ENCODE assay signal across 1 cellular context in the genomic region with DNA sequence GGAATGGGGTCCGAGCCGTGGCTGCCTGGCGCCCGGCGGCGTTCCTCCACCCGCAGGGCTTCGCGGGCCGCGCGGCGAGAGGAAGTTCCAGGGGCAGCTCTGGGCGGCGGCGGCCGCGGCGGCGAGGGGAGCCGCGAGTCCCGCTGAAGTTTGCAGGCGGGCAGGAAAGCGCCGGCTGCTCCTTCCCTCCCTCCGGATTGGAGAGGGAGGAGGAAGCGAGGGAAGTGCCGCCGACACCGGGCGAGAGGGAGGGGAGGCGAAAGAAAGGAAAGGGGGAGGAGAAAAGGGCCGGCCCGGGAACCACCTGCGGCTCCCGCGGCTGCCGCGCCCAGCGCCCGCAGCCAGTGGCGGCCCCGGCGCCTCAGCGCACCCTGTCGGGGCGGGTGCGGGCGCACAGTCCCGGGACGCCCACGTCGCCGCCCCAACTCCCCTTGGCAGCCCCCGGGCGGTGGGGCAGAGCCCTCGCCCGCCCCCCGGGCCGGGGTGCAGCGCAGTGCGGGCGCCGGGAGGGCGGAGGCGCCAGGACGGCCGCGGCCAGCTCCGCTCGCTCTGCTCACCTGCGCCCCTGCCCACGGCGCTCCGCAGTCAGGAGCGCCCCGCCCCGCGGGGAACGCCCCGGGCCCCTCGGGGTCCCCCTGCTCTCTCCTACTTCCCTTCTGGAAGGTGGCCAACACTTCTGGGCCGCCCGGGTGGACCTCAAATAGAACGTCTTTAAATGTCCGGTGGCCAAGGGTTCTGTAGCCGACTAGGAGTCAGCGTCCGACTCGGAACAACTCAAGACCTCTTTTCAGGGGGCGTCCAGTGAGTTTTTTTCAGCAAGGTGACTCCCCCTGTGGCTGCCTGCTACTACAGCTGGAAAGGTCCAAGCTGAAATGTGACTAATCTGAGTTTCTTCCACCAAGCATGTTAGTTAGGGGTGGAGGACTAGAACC.
TF ChIP-seq lines count a peak whose summit lies in the region.

No MANE protein-coding gene starts in this region.

TF ChIP-seq in HepG2, 621 proteins besides CTCF, POLR2A, EP300 and RAD21 (continued from another document and continues in another):
- TF ChIP-seq, protein P1, sequence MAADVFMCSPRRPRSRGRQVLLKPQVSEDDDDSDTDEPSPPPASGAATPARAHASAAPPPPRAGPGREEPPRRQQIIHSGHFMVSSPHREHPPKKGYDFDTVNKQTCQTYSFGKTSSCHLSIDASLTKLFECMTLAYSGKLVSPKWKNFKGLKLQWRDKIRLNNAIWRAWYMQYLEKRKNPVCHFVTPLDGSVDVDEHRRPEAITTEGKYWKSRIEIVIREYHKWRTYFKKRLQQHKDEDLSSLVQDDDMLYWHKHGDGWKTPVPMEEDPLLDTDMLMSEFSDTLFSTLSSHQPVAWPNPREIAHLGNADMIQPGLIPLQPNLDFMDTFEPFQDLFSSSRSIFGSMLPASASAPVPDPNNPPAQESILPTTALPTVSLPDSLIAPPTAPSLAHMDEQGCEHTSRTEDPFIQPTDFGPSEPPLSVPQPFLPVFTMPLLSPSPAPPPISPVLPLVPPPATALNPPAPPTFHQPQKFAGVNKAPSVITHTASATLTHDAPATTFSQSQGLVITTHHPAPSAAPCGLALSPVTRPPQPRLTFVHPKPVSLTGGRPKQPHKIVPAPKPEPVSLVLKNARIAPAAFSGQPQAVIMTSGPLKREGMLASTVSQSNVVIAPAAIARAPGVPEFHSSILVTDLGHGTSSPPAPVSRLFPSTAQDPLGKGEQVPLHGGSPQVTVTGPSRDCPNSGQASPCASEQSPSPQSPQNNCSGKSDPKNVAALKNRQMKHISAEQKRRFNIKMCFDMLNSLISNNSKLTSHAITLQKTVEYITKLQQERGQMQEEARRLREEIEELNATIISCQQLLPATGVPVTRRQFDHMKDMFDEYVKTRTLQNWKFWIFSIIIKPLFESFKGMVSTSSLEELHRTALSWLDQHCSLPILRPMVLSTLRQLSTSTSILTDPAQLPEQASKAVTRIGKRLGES (CRISPR knock-in tag; IDR thresholded peaks at IDR 0.05; ENCODE audit: borderline replicate concordance) = no peak
- TF ChIP-seq ZNF768 (CRISPR knock-in tag; IDR thresholded peaks at IDR 0.05) (peak; percentile 35; the same call in 1 of the 2 replicates), ZMYM3 (CRISPR knock-in tag; IDR thresholded peaks at IDR 0.05) (no peak), ZNF546 (CRISPR knock-in tag; conservative IDR thresholded peaks at IDR 0.05) (no peak; the same call in 1 of the 2 replicates), U2AF2 (IDR thresholded peaks at IDR 0.05; ENCODE audit: low read depth, low read length) (0 out of 2 replicates have a peak, but pooled peaks have one; percentile 45), STAG1 (CRISPR knock-in tag; IDR thresholded peaks at IDR 0.05) (no peak), TCF7L2 (IDR thresholded peaks at IDR 0.05; ENCODE audit: low read depth, low read length) (no peak), TAF1 (CRISPR knock-in tag; IDR thresholded peaks at IDR 0.05) (peak; percentile 26), PAF1 (CRISPR knock-in tag; IDR thresholded peaks at IDR 0.05) (no peak), HOXA3 (CRISPR knock-in tag; IDR thresholded peaks at IDR 0.05) (no peak), RBFOX2 (IDR thresholded peaks at IDR 0.05; ENCODE audit: low read depth, low read length) (peak; percentile 11; the same call in 1 of the 2 replicates), MYNN (CRISPR knock-in tag; IDR thresholded peaks at IDR 0.05; ENCODE audit: low read depth) (no peak), BORCS8-MEF2B (CRISPR knock-in tag; IDR thresholded peaks at IDR 0.05) (no peak), ZFP82 (CRISPR knock-in tag; IDR thresholded peaks at IDR 0.05; ENCODE audit: borderline replicate concordance) (no peak), ELF3 (CRISPR knock-in tag; IDR thresholded peaks at IDR 0.05) (peak; percentile 51), KLF13 (CRISPR knock-in tag; IDR thresholded peaks at IDR 0.05) (no peak), RARG (CRISPR knock-in tag; IDR thresholded peaks at IDR 0.05; ENCODE audit: low read depth) (no peak), SP5 (CRISPR knock-in tag; IDR thresholded peaks at IDR 0.05; ENCODE audit: borderline replicate concordance, low read depth) (peak; percentile 7; the same call in 1 of the 2 replicates), KDM1A (CRISPR knock-in tag; IDR thresholded peaks at IDR 0.05) (no peak), HES4 (CRISPR knock-in tag; IDR thresholded peaks at IDR 0.05; ENCODE audit: borderline replicate concordance) (peak; percentile 19; the same call in 1 of the 2 replicates), ZNF501 (CRISPR knock-in tag; IDR thresholded peaks at IDR 0.05) (0 out of 2 replicates have a peak, but pooled peaks have one; percentile 33), ZNF7 (CRISPR knock-in tag; IDR thresholded peaks at IDR 0.05) (no peak), PRPF4 (IDR thresholded peaks at IDR 0.05; ENCODE audit: low read depth, low read length, poor library complexity, severe bottlenecking) (no peak), NKX3-1 (CRISPR knock-in tag; IDR thresholded peaks at IDR 0.05) (no peak), ZSCAN20 (CRISPR knock-in tag; IDR thresholded peaks at IDR 0.05; ENCODE audit: borderline replicate concordance) (peak; percentile 43; the same call in 1 of the 2 replicates), FOXA1 (IDR thresholded peaks at IDR 0.05) (no peak), FOXA1 (CRISPR knock-in tag; IDR thresholded peaks at IDR 0.05) (no peak), ZNF235 (CRISPR knock-in tag; IDR thresholded peaks at IDR 0.05; ENCODE audit: borderline replicate concordance) (no peak), MEF2D (CRISPR knock-in tag; IDR thresholded peaks at IDR 0.05) (no peak), SRSF9 (IDR thresholded peaks at IDR 0.05; ENCODE audit: borderline replicate concordance, insufficient read depth, low read depth, low read length, poor library complexity, severe bottlenecking) (no peak), KDM4B (CRISPR knock-in tag; IDR thresholded peaks at IDR 0.05) (0 out of 2 replicates have a peak, but pooled peaks have one; percentile 38), ZNF263 (CRISPR knock-in tag; IDR thresholded peaks at IDR 0.05) (peak; percentile 31; the same call in 1 of the 2 replicates), HNRNPL (IDR thresholded peaks at IDR 0.05; ENCODE audit: low read depth, low read length) (no peak), MED1 (CRISPR knock-in tag; IDR thresholded peaks at IDR 0.05) (0 out of 2 replicates have a peak, but pooled peaks have one; percentile 4)
- TF ChIP-seq, protein P2, sequence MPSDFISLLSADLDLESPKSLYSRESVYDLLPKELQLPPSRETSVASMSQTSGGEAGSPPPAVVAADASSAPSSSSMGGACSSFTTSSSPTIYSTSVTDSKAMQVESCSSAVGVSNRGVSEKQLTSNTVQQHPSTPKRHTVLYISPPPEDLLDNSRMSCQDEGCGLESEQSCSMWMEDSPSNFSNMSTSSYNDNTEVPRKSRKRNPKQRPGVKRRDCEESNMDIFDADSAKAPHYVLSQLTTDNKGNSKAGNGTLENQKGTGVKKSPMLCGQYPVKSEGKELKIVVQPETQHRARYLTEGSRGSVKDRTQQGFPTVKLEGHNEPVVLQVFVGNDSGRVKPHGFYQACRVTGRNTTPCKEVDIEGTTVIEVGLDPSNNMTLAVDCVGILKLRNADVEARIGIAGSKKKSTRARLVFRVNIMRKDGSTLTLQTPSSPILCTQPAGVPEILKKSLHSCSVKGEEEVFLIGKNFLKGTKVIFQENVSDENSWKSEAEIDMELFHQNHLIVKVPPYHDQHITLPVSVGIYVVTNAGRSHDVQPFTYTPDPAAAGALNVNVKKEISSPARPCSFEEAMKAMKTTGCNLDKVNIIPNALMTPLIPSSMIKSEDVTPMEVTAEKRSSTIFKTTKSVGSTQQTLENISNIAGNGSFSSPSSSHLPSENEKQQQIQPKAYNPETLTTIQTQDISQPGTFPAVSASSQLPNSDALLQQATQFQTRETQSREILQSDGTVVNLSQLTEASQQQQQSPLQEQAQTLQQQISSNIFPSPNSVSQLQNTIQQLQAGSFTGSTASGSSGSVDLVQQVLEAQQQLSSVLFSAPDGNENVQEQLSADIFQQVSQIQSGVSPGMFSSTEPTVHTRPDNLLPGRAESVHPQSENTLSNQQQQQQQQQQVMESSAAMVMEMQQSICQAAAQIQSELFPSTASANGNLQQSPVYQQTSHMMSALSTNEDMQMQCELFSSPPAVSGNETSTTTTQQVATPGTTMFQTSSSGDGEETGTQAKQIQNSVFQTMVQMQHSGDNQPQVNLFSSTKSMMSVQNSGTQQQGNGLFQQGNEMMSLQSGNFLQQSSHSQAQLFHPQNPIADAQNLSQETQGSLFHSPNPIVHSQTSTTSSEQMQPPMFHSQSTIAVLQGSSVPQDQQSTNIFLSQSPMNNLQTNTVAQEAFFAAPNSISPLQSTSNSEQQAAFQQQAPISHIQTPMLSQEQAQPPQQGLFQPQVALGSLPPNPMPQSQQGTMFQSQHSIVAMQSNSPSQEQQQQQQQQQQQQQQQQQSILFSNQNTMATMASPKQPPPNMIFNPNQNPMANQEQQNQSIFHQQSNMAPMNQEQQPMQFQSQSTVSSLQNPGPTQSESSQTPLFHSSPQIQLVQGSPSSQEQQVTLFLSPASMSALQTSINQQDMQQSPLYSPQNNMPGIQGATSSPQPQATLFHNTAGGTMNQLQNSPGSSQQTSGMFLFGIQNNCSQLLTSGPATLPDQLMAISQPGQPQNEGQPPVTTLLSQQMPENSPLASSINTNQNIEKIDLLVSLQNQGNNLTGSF (CRISPR knock-in tag; IDR thresholded peaks at IDR 0.05) = no peak
- TF ChIP-seq, protein P3, sequence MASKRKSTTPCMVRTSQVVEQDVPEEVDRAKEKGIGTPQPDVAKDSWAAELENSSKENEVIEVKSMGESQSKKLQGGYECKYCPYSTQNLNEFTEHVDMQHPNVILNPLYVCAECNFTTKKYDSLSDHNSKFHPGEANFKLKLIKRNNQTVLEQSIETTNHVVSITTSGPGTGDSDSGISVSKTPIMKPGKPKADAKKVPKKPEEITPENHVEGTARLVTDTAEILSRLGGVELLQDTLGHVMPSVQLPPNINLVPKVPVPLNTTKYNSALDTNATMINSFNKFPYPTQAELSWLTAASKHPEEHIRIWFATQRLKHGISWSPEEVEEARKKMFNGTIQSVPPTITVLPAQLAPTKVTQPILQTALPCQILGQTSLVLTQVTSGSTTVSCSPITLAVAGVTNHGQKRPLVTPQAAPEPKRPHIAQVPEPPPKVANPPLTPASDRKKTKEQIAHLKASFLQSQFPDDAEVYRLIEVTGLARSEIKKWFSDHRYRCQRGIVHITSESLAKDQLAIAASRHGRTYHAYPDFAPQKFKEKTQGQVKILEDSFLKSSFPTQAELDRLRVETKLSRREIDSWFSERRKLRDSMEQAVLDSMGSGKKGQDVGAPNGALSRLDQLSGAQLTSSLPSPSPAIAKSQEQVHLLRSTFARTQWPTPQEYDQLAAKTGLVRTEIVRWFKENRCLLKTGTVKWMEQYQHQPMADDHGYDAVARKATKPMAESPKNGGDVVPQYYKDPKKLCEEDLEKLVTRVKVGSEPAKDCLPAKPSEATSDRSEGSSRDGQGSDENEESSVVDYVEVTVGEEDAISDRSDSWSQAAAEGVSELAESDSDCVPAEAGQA (IDR thresholded peaks at IDR 0.05; ENCODE audit: low read depth) = no peak
- TF ChIP-seq, protein P3 (CRISPR knock-in tag; IDR thresholded peaks at IDR 0.05; ENCODE audit: borderline replicate concordance) = 0 out of 2 replicates have a peak, but pooled peaks have one; percentile 30
- TF ChIP-seq, protein P4, sequence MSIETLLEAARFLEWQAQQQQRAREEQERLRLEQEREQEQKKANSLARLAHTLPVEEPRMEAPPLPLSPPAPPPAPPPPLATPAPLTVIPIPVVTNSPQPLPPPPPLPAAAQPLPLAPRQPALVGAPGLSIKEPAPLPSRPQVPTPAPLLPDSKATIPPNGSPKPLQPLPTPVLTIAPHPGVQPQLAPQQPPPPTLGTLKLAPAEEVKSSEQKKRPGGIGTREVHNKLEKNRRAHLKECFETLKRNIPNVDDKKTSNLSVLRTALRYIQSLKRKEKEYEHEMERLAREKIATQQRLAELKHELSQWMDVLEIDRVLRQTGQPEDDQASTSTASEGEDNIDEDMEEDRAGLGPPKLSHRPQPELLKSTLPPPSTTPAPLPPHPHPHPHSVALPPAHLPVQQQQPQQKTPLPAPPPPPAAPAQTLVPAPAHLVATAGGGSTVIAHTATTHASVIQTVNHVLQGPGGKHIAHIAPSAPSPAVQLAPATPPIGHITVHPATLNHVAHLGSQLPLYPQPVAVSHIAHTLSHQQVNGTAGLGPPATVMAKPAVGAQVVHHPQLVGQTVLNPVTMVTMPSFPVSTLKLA (IDR thresholded peaks at IDR 0.05) = no peak
- TF ChIP-seq, protein P5, sequence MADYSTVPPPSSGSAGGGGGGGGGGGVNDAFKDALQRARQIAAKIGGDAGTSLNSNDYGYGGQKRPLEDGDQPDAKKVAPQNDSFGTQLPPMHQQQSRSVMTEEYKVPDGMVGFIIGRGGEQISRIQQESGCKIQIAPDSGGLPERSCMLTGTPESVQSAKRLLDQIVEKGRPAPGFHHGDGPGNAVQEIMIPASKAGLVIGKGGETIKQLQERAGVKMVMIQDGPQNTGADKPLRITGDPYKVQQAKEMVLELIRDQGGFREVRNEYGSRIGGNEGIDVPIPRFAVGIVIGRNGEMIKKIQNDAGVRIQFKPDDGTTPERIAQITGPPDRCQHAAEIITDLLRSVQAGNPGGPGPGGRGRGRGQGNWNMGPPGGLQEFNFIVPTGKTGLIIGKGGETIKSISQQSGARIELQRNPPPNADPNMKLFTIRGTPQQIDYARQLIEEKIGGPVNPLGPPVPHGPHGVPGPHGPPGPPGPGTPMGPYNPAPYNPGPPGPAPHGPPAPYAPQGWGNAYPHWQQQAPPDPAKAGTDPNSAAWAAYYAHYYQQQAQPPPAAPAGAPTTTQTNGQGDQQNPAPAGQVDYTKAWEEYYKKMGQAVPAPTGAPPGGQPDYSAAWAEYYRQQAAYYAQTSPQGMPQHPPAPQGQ (CRISPR knock-in tag; IDR thresholded peaks at IDR 0.05; ENCODE audit: borderline replicate concordance) = no peak
- TF ChIP-seq, protein P6, sequence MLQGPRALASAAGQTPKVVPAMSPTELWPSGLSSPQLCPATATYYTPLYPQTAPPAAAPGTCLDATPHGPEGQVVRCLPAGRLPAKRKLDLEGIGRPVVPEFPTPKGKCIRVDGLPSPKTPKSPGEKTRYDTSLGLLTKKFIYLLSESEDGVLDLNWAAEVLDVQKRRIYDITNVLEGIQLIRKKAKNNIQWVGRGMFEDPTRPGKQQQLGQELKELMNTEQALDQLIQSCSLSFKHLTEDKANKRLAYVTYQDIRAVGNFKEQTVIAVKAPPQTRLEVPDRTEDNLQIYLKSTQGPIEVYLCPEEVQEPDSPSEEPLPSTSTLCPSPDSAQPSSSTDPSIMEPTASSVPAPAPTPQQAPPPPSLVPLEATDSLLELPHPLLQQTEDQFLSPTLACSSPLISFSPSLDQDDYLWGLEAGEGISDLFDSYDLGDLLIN (CRISPR knock-in tag; IDR thresholded peaks at IDR 0.05; ENCODE audit: borderline replicate concordance) = no peak
